8 cellular contexts compared by ENCODE assay signal in the genomic region with DNA sequence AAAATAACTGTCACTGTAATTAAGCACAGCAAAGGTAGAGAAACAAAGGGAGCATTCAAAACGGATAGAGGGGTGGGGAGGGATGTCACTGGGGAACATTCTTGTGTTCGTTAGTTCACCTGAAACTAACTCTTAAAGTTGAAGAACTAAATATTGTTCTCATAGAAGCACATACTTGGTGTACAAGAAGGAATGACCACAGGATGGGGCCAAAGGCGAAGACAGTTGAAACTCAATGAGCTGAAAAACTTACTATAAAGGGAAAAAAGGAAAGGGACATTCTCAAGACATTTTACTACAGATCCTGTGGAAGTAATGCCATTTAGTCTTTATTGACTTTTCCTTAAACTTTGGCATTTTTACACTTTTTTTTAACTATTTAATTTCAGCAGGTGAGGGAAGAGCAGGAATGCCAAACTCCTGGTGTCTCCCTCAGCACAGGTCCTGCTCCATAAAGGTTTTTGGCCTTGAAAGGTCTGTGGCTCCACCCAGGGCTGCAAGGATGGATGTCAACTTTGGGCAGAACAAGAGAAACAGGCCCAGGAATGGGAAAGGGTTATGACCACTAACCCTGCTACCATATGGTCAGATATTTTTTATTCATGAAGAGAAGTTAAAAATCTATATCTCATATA.
DNase-seq lines count a peak whose midpoint lies in the region; ATAC-seq and TF ChIP-seq lines count a peak whose summit lies in the region.

No MANE protein-coding gene starts in this region.

- H3K36me3 ChIP-seq in testis (ENCODE audit: low read depth, missing control alignments), result no peaks in the 10 kb centered on the region

- no peak for TF ChIP-seq POLR2A in testis (IDR thresholded peaks at IDR 0.05)

- intact Hi-C loops in testis (cut with DNase I; ENCODE audit: low total_unique reads), result no loop called here

- no peaks in the 10 kb centered on the region for H3K4me1 ChIP-seq in testis

- CTCF ChIA-PET in activated naive CD4-positive, alpha-beta T cell treated with anti-CD3 and anti-CD28 coated beads, Interleukin-2, amount 10 ng/mL, durations not matched to agents 7 days and 5 days (lab: Charles Lee), result no interaction called here

- no peak overlapping the region for H3K4me3 Mint-ChIP-seq in activated naive CD4-positive, alpha-beta T cell treated with anti-CD3 and anti-CD28 coated beads, Interleukin-2, amount 10 ng/mL, durations not matched to agents 7 days and 5 days

- no peak for ATAC-seq in activated naive CD4-positive, alpha-beta T cell treated with anti-CD3 and anti-CD28 coated beads, Interleukin-2, amount 50 U/mL, for 72 hours
- peak; percentile 63 for ATAC-seq in HG03039 (IDR thresholded peaks at IDR 0.05; ENCODE audit: unreplicated experiment)
- peak; percentile 96 for ATAC-seq in SK-N-SH treated with all-trans-retinoic acid at 6 μM for 48 hours
- ATAC-seq in HG03045 (IDR thresholded peaks at IDR 0.05; ENCODE audit: unreplicated experiment), result no peak

- no peak overlapping the region for H3K27ac Mint-ChIP-seq in activated naive CD4-positive, alpha-beta T cell treated with anti-CD3 and anti-CD28 coated beads, Interleukin-2, amount 10 ng/mL, durations not matched to agents 7 days and 5 days
- no peak overlapping the region for H3K27ac Mint-ChIP-seq in activated naive CD4-positive, alpha-beta T cell treated with anti-CD3 and anti-CD28 coated beads, Interleukin-2, amount 50 U/mL, for 72 hours

- no peak overlapping the region for H3K27ac ChIP-seq in testis

- no peaks in the 10 kb centered on the region for H3K9me3 ChIP-seq in testis

- peaks cover 20% of the 10 kb centered on the region for H3K4me1 Mint-ChIP-seq in activated naive CD4-positive, alpha-beta T cell treated with anti-CD3 and anti-CD28 coated beads, Interleukin-2, amount 10 ng/mL, durations not matched to agents 7 days and 5 days

- peaks cover 8% of the 10 kb centered on the region for H3K36me3 Mint-ChIP-seq in activated naive CD4-positive, alpha-beta T cell treated with anti-CD3 and anti-CD28 coated beads, Interleukin-2, amount 10 ng/mL, durations not matched to agents 7 days and 5 days
- H3K36me3 Mint-ChIP-seq in activated naive CD4-positive, alpha-beta T cell treated with anti-CD3 and anti-CD28 coated beads, Interleukin-2, amount 50 U/mL, for 72 hours, result peaks cover 0 to 6% of the 10 kb centered on the region in 2 donors

- peaks cover 4% of the 10 kb centered on the region for H3K9me3 Mint-ChIP-seq in activated naive CD4-positive, alpha-beta T cell treated with anti-CD3 and anti-CD28 coated beads, Interleukin-2, amount 10 ng/mL, durations not matched to agents 7 days and 5 days
- no peaks in the 10 kb centered on the region for H3K9me3 Mint-ChIP-seq in activated naive CD4-positive, alpha-beta T cell treated with anti-CD3 and anti-CD28 coated beads, Interleukin-2, amount 50 U/mL, for 72 hours

- peak; percentile 28 for DNase-seq in activated naive CD4-positive, alpha-beta T cell treated with anti-CD3 and anti-CD28 coated beads, Interleukin-2, amount 10 ng/mL, durations not matched to agents 7 days and 5 days
- DNase-seq in activated naive CD4-positive, alpha-beta T cell treated with anti-CD3 and anti-CD28 coated beads, Interleukin-2, amount 50 U/mL, for 72 hours (ENCODE audit: low spot score in 2 of 2), result no peak
- peak; percentile 53 for DNase-seq in globus pallidus (ENCODE audit: low spot score)
- peak; percentile 73 for DNase-seq in testis
- no peak for DNase-seq in GM19240 (ENCODE audit: insufficient read length, low spot score)

- TF ChIP-seq CTCF in testis (IDR thresholded peaks at IDR 0.05), result peak in 2 of 3 experiments; percentile 32

- H3K4me3 ChIP-seq in testis, result no peak overlapping the region

- H3K27me3 ChIP-seq in testis, result no peaks in the 10 kb centered on the region

- 39 to 56% methylated on average over 3 of the region's 3 CpGs for WGBS in testis, 2 donors

- no peaks in the 10 kb centered on the region for H3K27me3 Mint-ChIP-seq in activated naive CD4-positive, alpha-beta T cell treated with anti-CD3 and anti-CD28 coated beads, Interleukin-2, amount 10 ng/mL, durations not matched to agents 7 days and 5 days

TF ChIP-seq in SK-N-SH treated with all-trans-retinoic acid at 6 μM for 48 hours, 23 proteins besides CTCF, POLR2A, EP300 and RAD21:
- TF ChIP-seq ZNF8 (CRISPR knock-in tag; IDR thresholded peaks at IDR 0.05), result no peak
- TF ChIP-seq ZNF565 (CRISPR knock-in tag; conservative IDR thresholded peaks at IDR 0.05; ENCODE audit: low read depth), result no peak
- TF ChIP-seq, protein P1, sequence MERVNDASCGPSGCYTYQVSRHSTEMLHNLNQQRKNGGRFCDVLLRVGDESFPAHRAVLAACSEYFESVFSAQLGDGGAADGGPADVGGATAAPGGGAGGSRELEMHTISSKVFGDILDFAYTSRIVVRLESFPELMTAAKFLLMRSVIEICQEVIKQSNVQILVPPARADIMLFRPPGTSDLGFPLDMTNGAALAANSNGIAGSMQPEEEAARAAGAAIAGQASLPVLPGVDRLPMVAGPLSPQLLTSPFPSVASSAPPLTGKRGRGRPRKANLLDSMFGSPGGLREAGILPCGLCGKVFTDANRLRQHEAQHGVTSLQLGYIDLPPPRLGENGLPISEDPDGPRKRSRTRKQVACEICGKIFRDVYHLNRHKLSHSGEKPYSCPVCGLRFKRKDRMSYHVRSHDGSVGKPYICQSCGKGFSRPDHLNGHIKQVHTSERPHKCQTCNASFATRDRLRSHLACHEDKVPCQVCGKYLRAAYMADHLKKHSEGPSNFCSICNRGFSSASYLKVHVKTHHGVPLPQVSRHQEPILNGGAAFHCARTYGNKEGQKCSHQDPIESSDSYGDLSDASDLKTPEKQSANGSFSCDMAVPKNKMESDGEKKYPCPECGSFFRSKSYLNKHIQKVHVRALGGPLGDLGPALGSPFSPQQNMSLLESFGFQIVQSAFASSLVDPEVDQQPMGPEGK (CRISPR knock-in tag; IDR thresholded peaks at IDR 0.05; ENCODE audit: borderline replicate concordance), result no peak
TF ChIP-seq in SK-N-SH treated with all-trans-retinoic acid at 6 μM for 48 hours: peak in this region for 0.

Comparison
In these comparisons a context has a peak if more than half of its experiments do, and no peak if none do; other contexts are left out.
1. DNase-seq: peak in activated naive CD4-positive, alpha-beta T cell treated with anti-CD3 and anti-CD28 coated beads, Interleukin-2, amount 10 ng/mL, durations not matched to agents 7 days and 5 days (single experiment), globus pallidus (single experiment) and testis (single experiment); none in activated naive CD4-positive, alpha-beta T cell treated with anti-CD3 and anti-CD28 coated beads, Interleukin-2, amount 50 U/mL, for 72 hours (0 of 2) and GM19240 (single experiment).
2. ATAC-seq: peak in HG03039 (single experiment) and SK-N-SH treated with all-trans-retinoic acid at 6 μM for 48 hours (single experiment); none in activated naive CD4-positive, alpha-beta T cell treated with anti-CD3 and anti-CD28 coated beads, Interleukin-2, amount 50 U/mL, for 72 hours (0 of 2) and HG03045 (single experiment).